ENCODE assay signal across 23 cellular contexts in genomic region chr16:17801024-17801423, GRCh38.
"Had no signal": no experiment of that assay in that cellular context is flagged by ENCODE, and none has a peak within 500 bp of the region (broad histone marks: within the 10 kb centered on the region; RNA-seq: fewer than 3 reads in every experiment).

No MANE protein-coding gene starts in this region.

- H3K27ac Mint-ChIP-seq: activated CD4-positive, alpha-beta memory T cell treated with anti-CD3 and anti-CD28 coated beads for 36 hours; activated naive CD4-positive, alpha-beta T cell treated with anti-CD3 and anti-CD28 coated beads for 36 hours; activated naive CD8-positive, alpha-beta T cell treated with anti-CD3 and anti-CD28 coated beads, Interleukin-2, amount 10 ng/mL, durations not matched to agents 7 days and 5 days; activated T-cell treated with anti-CD3 and anti-CD28 coated beads, Interleukin-2, amount 50 U/mL, for 72 hours; dendritic cell treated with granulocyte-macrophage colony-stimulating factor and Interleukin-4, amounts not matched to agents 40 ng/mL and 50 ng/mL, for 4 days; natural killer cell treated with Interleukin-12 subunit alpha and Interleukin-12 subunit beta and Interleukin-15 and Interleukin-18, amount 100 ng/mL, for 72 hours; T-helper 1 cell treated with Interleukin-12 subunit alpha and Interleukin-12 subunit beta and Interleukin-4 antibody, amounts not matched to agents 30 μg/mL and 1 μg/mL, for 36 hours had no signal

- H3K4me3 ChIP-seq: body of pancreas, gastrocnemius medialis, pancreas, psoas muscle, right atrium auricular region, spleen, upper lobe of left lung had no signal

- H3K4me1 Mint-ChIP-seq: activated naive CD8-positive, alpha-beta T cell treated with anti-CD3 and anti-CD28 coated beads, Interleukin-2, amount 10 ng/mL, durations not matched to agents 7 days and 5 days had no signal

- DNase-seq: activated CD4-positive, alpha-beta memory T cell treated with anti-CD3 and anti-CD28 coated beads for 36 hours; activated CD4-positive, alpha-beta T cell treated with anti-CD3 and anti-CD28 coated beads for 48 hours; activated effector memory CD4-positive, alpha-beta T cell treated with Interleukin-2 at 50 U/mL for 16 hours; activated naive CD4-positive, alpha-beta T cell treated with anti-CD3 and anti-CD28 coated beads for 36 hours; activated naive CD8-positive, alpha-beta T cell treated with anti-CD3 and anti-CD28 coated beads, Interleukin-2, amount 10 ng/mL, durations not matched to agents 7 days and 5 days; activated T-cell treated with anti-CD3 and anti-CD28 coated beads, Interleukin-2, amount 50 U/mL, for 72 hours; amygdala; body of pancreas; effector CD8-positive, alpha-beta T cell; erythroblast; gastrocnemius medialis; pancreas; psoas muscle; spleen; stimulated activated CD4-positive, alpha-beta T cell treated with anti-CD3 and anti-CD28 coated beads, Interleukin-4, amount 100 ng/mL, for 1 hour; stimulated activated naive CD4-positive, alpha-beta T cell treated with Interleukin-2 at 50 U/mL for 16 hours; upper lobe of left lung had no signal

- H3K9me3 Mint-ChIP-seq: activated CD4-positive, alpha-beta memory T cell treated with anti-CD3 and anti-CD28 coated beads for 36 hours; activated naive CD4-positive, alpha-beta T cell treated with anti-CD3 and anti-CD28 coated beads for 36 hours; activated T-cell treated with anti-CD3 and anti-CD28 coated beads, Interleukin-2, amount 50 U/mL, for 72 hours; dendritic cell treated with granulocyte-macrophage colony-stimulating factor and Interleukin-4, amounts not matched to agents 40 ng/mL and 50 ng/mL, for 4 days; natural killer cell treated with Interleukin-12 subunit alpha and Interleukin-12 subunit beta and Interleukin-15 and Interleukin-18, amount 100 ng/mL, for 72 hours; T-helper 1 cell treated with Interleukin-12 subunit alpha and Interleukin-12 subunit beta and Interleukin-4 antibody, amounts not matched to agents 30 μg/mL and 1 μg/mL, for 36 hours had no signal

- H3K9me3 ChIP-seq: body of pancreas, gastrocnemius medialis, neutrophil, pancreas, psoas muscle, right atrium auricular region, spleen, upper lobe of left lung had no signal

- H3K36me3 Mint-ChIP-seq: activated CD4-positive, alpha-beta memory T cell treated with anti-CD3 and anti-CD28 coated beads for 36 hours; activated naive CD8-positive, alpha-beta T cell treated with anti-CD3 and anti-CD28 coated beads, Interleukin-2, amount 10 ng/mL, durations not matched to agents 7 days and 5 days; natural killer cell treated with Interleukin-12 subunit alpha and Interleukin-12 subunit beta and Interleukin-15 and Interleukin-18, amount 100 ng/mL, for 72 hours had no signal

- H3K27ac ChIP-seq: body of pancreas, gastrocnemius medialis, neutrophil, pancreas, psoas muscle, right atrium auricular region, spleen, upper lobe of left lung had no signal

- H3K36me3 ChIP-seq: gastrocnemius medialis, neutrophil, pancreas, right atrium auricular region, spleen, upper lobe of left lung had no signal

- H3K4me1 ChIP-seq: body of pancreas, gastrocnemius medialis, pancreas, psoas muscle, right atrium auricular region, spleen, upper lobe of left lung had no signal

- FAIRE-seq: islet of Langerhans, pancreas had no signal

- ATAC-seq: activated T-cell treated with anti-CD3 and anti-CD28 coated beads, Interleukin-2, amount 50 U/mL, for 72 hours; body of pancreas; gastrocnemius medialis; natural killer cell treated with Interleukin-12 subunit alpha and Interleukin-12 subunit beta and Interleukin-15 and Interleukin-18, amount 100 ng/mL, for 72 hours; pancreas; psoas muscle had no signal

- H3K27me3 Mint-ChIP-seq: dendritic cell treated with granulocyte-macrophage colony-stimulating factor and Interleukin-4, amounts not matched to agents 40 ng/mL and 50 ng/mL, for 4 days had no signal

- H3K27me3 ChIP-seq: body of pancreas, gastrocnemius medialis, neutrophil, pancreas, right atrium auricular region, upper lobe of left lung had no signal

- H3K4me3 Mint-ChIP-seq: activated CD4-positive, alpha-beta memory T cell treated with anti-CD3 and anti-CD28 coated beads for 36 hours; activated naive CD4-positive, alpha-beta T cell treated with anti-CD3 and anti-CD28 coated beads for 36 hours; activated naive CD8-positive, alpha-beta T cell treated with anti-CD3 and anti-CD28 coated beads, Interleukin-2, amount 10 ng/mL, durations not matched to agents 7 days and 5 days; activated T-cell treated with anti-CD3 and anti-CD28 coated beads, Interleukin-2, amount 50 U/mL, for 72 hours; dendritic cell treated with granulocyte-macrophage colony-stimulating factor and Interleukin-4, amounts not matched to agents 40 ng/mL and 50 ng/mL, for 4 days; natural killer cell treated with Interleukin-12 subunit alpha and Interleukin-12 subunit beta and Interleukin-15 and Interleukin-18, amount 100 ng/mL, for 72 hours; T-helper 1 cell treated with Interleukin-12 subunit alpha and Interleukin-12 subunit beta and Interleukin-4 antibody, amounts not matched to agents 30 μg/mL and 1 μg/mL, for 36 hours had no signal
